In genomic region chr4:19823781-19824180, GRCh38 we compare ENCODE assay signal across 1 cellular context.
A peak's percentile ranks its signal among the peaks of the same experiment; 100 is the strongest.
TF ChIP-seq lines count a peak whose summit lies in the region.

No MANE protein-coding gene starts in this region.

TF ChIP-seq in HEK293, 187 proteins besides CTCF, POLR2A, EP300 and RAD21 (continued from another document and continues in another):
- TF ChIP-seq TSHZ1 (tag by site-specific recombination; IDR thresholded peaks at IDR 0.05; ENCODE audit: borderline replicate concordance): peak; percentile 77
- 0 out of 2 replicates have a peak, but pooled peaks have one; percentile 61 for TF ChIP-seq ZNF19 (tag by site-specific recombination; IDR thresholded peaks at IDR 0.05; ENCODE audit: low read depth)
- TF ChIP-seq ZNF488 (tag by site-specific recombination; IDR thresholded peaks at IDR 0.05): peak; percentile 75
- no peak for TF ChIP-seq ZNF473 (tag by site-specific recombination; IDR thresholded peaks at IDR 0.05)
- TF ChIP-seq ZNF580 (tag by site-specific recombination; IDR thresholded peaks at IDR 0.05): peak; percentile 88
- no peak for TF ChIP-seq ZNF830 (tag by site-specific recombination; IDR thresholded peaks at IDR 0.05; ENCODE audit: low read depth)
- TF ChIP-seq ZNF596 (tag by site-specific recombination; IDR thresholded peaks at IDR 0.05): peak; percentile 36; the same call in 1 of the 2 replicates
- peak; percentile 41; the same call in 1 of the 2 replicates for TF ChIP-seq ZNF518A (tag by site-specific recombination; conservative IDR thresholded peaks at IDR 0.05; ENCODE audit: low read depth)
- TF ChIP-seq ZBTB1 (tag by site-specific recombination; IDR thresholded peaks at IDR 0.05): 0 out of 2 replicates have a peak, but pooled peaks have one; percentile 43
- TF ChIP-seq TCF7L2 (IDR thresholded peaks at IDR 0.05; ENCODE audit: borderline replicate concordance, low read depth, low read length): peak; percentile 98
- TF ChIP-seq YY1 (tag by site-specific recombination; IDR thresholded peaks at IDR 0.05): peak; percentile 50; the same call in 1 of the 2 replicates
- peak; percentile 74 for TF ChIP-seq ATF2 (tag by site-specific recombination; IDR thresholded peaks at IDR 0.05; ENCODE audit: low read depth)
- TF ChIP-seq ZNF175 (tag by site-specific recombination; IDR thresholded peaks at IDR 0.05): no peak
- peak; percentile 80; the same call in 1 of the 2 replicates for TF ChIP-seq ZNF561 (tag by site-specific recombination; IDR thresholded peaks at IDR 0.05; ENCODE audit: borderline replicate concordance)
- peak; percentile 56; the same call in 1 of the 2 replicates for TF ChIP-seq BCL6B (tag by site-specific recombination; IDR thresholded peaks at IDR 0.05)
- 0 out of 2 replicates have a peak, but pooled peaks have one; percentile 35 for TF ChIP-seq ZSCAN16 (tag by site-specific recombination; IDR thresholded peaks at IDR 0.05)
- TF ChIP-seq ZNF843 (tag by site-specific recombination; IDR thresholded peaks at IDR 0.05): peak; percentile 99
- no peak for TF ChIP-seq ZNF169 (tag by site-specific recombination; IDR thresholded peaks at IDR 0.05)
- TF ChIP-seq ZNF350 (tag by site-specific recombination; IDR thresholded peaks at IDR 0.05): no peak
- TF ChIP-seq ZNF121 (tag by site-specific recombination; IDR thresholded peaks at IDR 0.05): no peak
- TF ChIP-seq ZNF324 (tag by site-specific recombination; IDR thresholded peaks at IDR 0.05): no peak
- 0 out of 2 replicates have a peak, but pooled peaks have one; percentile 13 for TF ChIP-seq ZFP69B (tag by site-specific recombination; IDR thresholded peaks at IDR 0.05)
- TF ChIP-seq ZNF501 (tag by site-specific recombination; IDR thresholded peaks at IDR 0.05): 0 out of 2 replicates have a peak, but pooled peaks have one; percentile 27
- TF ChIP-seq ZNF692 (tag by site-specific recombination; IDR thresholded peaks at IDR 0.05): peak; percentile 46; the same call in 1 of the 2 replicates
- peak; percentile 98 for TF ChIP-seq IKZF3 (tag by site-specific recombination; IDR thresholded peaks at IDR 0.05)
- peak; percentile 67; the same call in 1 of the 2 replicates for TF ChIP-seq KLF7 (tag by site-specific recombination; IDR thresholded peaks at IDR 0.05; ENCODE audit: borderline replicate concordance)
- TF ChIP-seq WT1 (tag by site-specific recombination; IDR thresholded peaks at IDR 0.05): peak; percentile 91
- TF ChIP-seq PRDM4 (tag by site-specific recombination; IDR thresholded peaks at IDR 0.05): peak; percentile 87
- peak; percentile 91 for TF ChIP-seq OVOL3 (tag by site-specific recombination; IDR thresholded peaks at IDR 0.05)
- TF ChIP-seq BCL11A (tag by site-specific recombination; IDR thresholded peaks at IDR 0.05; ENCODE audit: low read depth): peak; percentile 91
- peak; percentile 55; the same call in 1 of the 2 replicates for TF ChIP-seq ZNF10 (tag by site-specific recombination; IDR thresholded peaks at IDR 0.05)
- peak; percentile 47; the same call in 1 of the 2 replicates for TF ChIP-seq HIC1 (tag by site-specific recombination; IDR thresholded peaks at IDR 0.05)
- TF ChIP-seq GLI2 (tag by site-specific recombination; IDR thresholded peaks at IDR 0.05; ENCODE audit: borderline replicate concordance, low read depth): peak; percentile 94
- TF ChIP-seq ZNF660 (tag by site-specific recombination; IDR thresholded peaks at IDR 0.05): 0 out of 2 replicates have a peak, but pooled peaks have one; percentile 9
- TF ChIP-seq ZNF645 (tag by site-specific recombination; IDR thresholded peaks at IDR 0.05): peak; percentile 74; the same call in 1 of the 2 replicates
- TF ChIP-seq GLIS1 (tag by site-specific recombination; IDR thresholded peaks at IDR 0.05): 0 out of 2 replicates have a peak, but pooled peaks have one; percentile 20
- TF ChIP-seq ZXDB (tag by site-specific recombination; IDR thresholded peaks at IDR 0.05): peak; percentile 95
